11 cellular contexts compared by ENCODE assay signal in genomic region chr1:156524985-156525590, GRCh38. TPM values are rescaled to one million over a fixed set of nuclear protein-coding genes. Genes with fewer than 3 reads are reported as not detected.
A peak's percentile ranks its signal among the peaks of the same experiment; 100 is the strongest.
DNase-seq lines count a peak whose midpoint lies in the region; ATAC-seq and TF ChIP-seq lines count a peak whose summit lies in the region.
"Had no signal": no experiment of that assay in that cellular context is flagged by ENCODE, and none has a peak within 500 bp of the region (broad histone marks: within the 10 kb centered on the region; RNA-seq: fewer than 3 reads in every experiment).

No MANE protein-coding gene starts in this region.

- no peak overlapping the region for H3K27ac ChIP-seq in DND-41 (ENCODE audit: low read length)
- no peak overlapping the region for H3K27ac ChIP-seq in HEK293 (ENCODE audit: extremely low read depth, low read depth, low read length)
- no peak overlapping the region for H3K27ac ChIP-seq in prostate gland
- no peak overlapping the region for H3K27ac ChIP-seq in ascending aorta
- H3K27ac ChIP-seq: ovary, VCaP had no signal

- no peak for TF ChIP-seq CTCF in DND-41 (IDR thresholded peaks at IDR 0.05; ENCODE audit: borderline replicate concordance, extremely low read depth, low read length, poor library complexity, severe bottlenecking)
- TF ChIP-seq CTCF in HEK293 (tag by site-specific recombination; IDR thresholded peaks at IDR 0.05) = no peak
- no peak for TF ChIP-seq CTCF in natural killer cell (IDR thresholded peaks at IDR 0.05)
- TF ChIP-seq CTCF in prostate gland (IDR thresholded peaks at IDR 0.05) = no peak
- TF ChIP-seq CTCF in ascending aorta (IDR thresholded peaks at IDR 0.05) = no peak

- H3K27ac Mint-ChIP-seq in natural killer cell = peak overlapping the region; percentile 58 to 93

- H3K36me3 Mint-ChIP-seq in natural killer cell = no peaks in the 10 kb centered on the region

- no peak overlapping the region for H3K9ac ChIP-seq in DND-41 (ENCODE audit: low read depth, low read length)

- H3K9me3 Mint-ChIP-seq in natural killer cell = no peaks in the 10 kb centered on the region

- H3K27me3 Mint-ChIP-seq in natural killer cell (ENCODE audit: low read depth in 2 of 2) = peaks cover 0 to 2% of the 10 kb centered on the region in 2 donors

- no peak overlapping the region for H3K4me2 ChIP-seq in DND-41 (ENCODE audit: insufficient read depth, low read length)

- H4K20me1 ChIP-seq in DND-41 (ENCODE audit: insufficient read depth, low read length) = no peaks in the 10 kb centered on the region

- H3K4me1 Mint-ChIP-seq in natural killer cell = peaks cover 33% of the 10 kb centered on the region in 2 donors

- H3K4me3 ChIP-seq in DND-41 (ENCODE audit: low read depth in 1 of 2, low read length in 2 of 2) (no peak overlapping the region), HEK293 (ENCODE audit: low read depth, low read length) (no peak overlapping the region), prostate gland (no peak overlapping the region), ascending aorta (no peak overlapping the region)
- H3K4me3 ChIP-seq: ovary had no signal

- WGBS in prostate gland = 12% methylated on average over 6 of the region's 6 CpGs

- DNase-seq in DND-41 (no peak), UCSD-AML1 (lab: John Stamatoyannopoulos, UW; ENCODE audit: unreplicated experiment) (peak; percentile 42), natural killer cell (no peak), prostate gland (ENCODE audit: low spot score) (no peak), ascending aorta (ENCODE audit: low spot score in 2 of 2) (no peak)
- DNase-seq: aorta, ovary had no signal

- CTCF ChIA-PET in HEK293 (lab: Yijun Ruan, JAX) = interaction anchor here (0.6 to 1.6 kb wide), 5 partner anchors 45 to 76 kb away, joined by 3 to 6 read pairs (median 3); partner anchors contain the start of gene GPATCH4

- H3K79me2 ChIP-seq in DND-41 (ENCODE audit: insufficient read depth, low read length) = no peaks in the 10 kb centered on the region

- POLR2A ChIA-PET in HEK293 (lab: Yijun Ruan, JAX) = interaction anchor here (0.7 to 1.7 kb wide), 5 partner anchors 10 to 30 kb away, joined by 3 to 5 read pairs (median 3); partner anchors contain the start of gene MEF2D

- ATAC-seq in DND-41 (ENCODE audit: insufficient read depth, low read depth) = peak; percentile 31; the same call in 1 of the 3 replicates
- peak in 1 of 3 donors; percentile 8 for ATAC-seq in natural killer cell
- no peak for ATAC-seq in GM18517 (IDR thresholded peaks at IDR 0.05; ENCODE audit: unreplicated experiment)

- peak overlapping the region; percentile 63 for H3K4me3 Mint-ChIP-seq in natural killer cell

- H3K36me3 ChIP-seq in DND-41 (ENCODE audit: insufficient read depth, low read length) (peaks cover 35% of the 10 kb centered on the region), HEK293 (ENCODE audit: control insufficient read depth in 2 of 2, insufficient read depth in 1 of 2, low read length in 2 of 2) (peaks cover 8 to 52% of the 10 kb centered on the region in 2 experiments; a peak in 2 of 3 replicates), prostate gland (no peaks in the 10 kb centered on the region), ascending aorta (no peaks in the 10 kb centered on the region)
- H3K36me3 ChIP-seq: ovary had no signal

- H2AFZ ChIP-seq in DND-41 (ENCODE audit: low read depth, low read length) = no peak overlapping the region

- H3K4me1 ChIP-seq in DND-41 (ENCODE audit: insufficient read depth, low read length) (no peaks in the 10 kb centered on the region), HEK293 (ENCODE audit: control insufficient read depth, insufficient read depth, low read length) (no peaks in the 10 kb centered on the region), prostate gland (replicated peaks) (no peaks in the 10 kb centered on the region), ascending aorta (no peaks in the 10 kb centered on the region)

- H3K9me3 ChIP-seq in DND-41 (ENCODE audit: insufficient read depth, low read length, severe bottlenecking) (no peaks in the 10 kb centered on the region), HEK293 (ENCODE audit: control insufficient read depth, insufficient read depth, low read depth, low read length) (no peaks in the 10 kb centered on the region), prostate gland (no peaks in the 10 kb centered on the region), ascending aorta (no peaks in the 10 kb centered on the region)
- H3K9me3 ChIP-seq: ovary had no signal

- H3K27me3 ChIP-seq in DND-41 (ENCODE audit: insufficient read depth, low read length, poor library complexity) (no peaks in the 10 kb centered on the region), prostate gland (replicated peaks; ENCODE audit: insufficient read depth) (no peaks in the 10 kb centered on the region), ascending aorta (no peaks in the 10 kb centered on the region)
- H3K27me3 ChIP-seq: ovary had no signal

- TF ChIP-seq POLR2A in prostate gland (IDR thresholded peaks at IDR 0.05) = no peak

- intact Hi-C loops in natural killer cell (cut with micrococcal nuclease) (loop anchor here (1.0 kb wide), 2 partner anchors 25 to 45 kb away; partner anchors contain the start of gene MEF2D), prostate gland (cut with DNase I) (no loop called here), ascending aorta (cut with DNase I) (loop anchor here (5.0 kb wide), 1 partner anchor 37 kb away; no protein-coding TSS in a partner anchor)

TF ChIP-seq in HEK293, 187 proteins besides CTCF, POLR2A, EP300 and RAD21:
- TF ChIP-seq ZNF610 (tag by site-specific recombination; IDR thresholded peaks at IDR 0.05; ENCODE audit: borderline replicate concordance) = no peak
- TF ChIP-seq ZNF221 (tag by site-specific recombination; IDR thresholded peaks at IDR 0.05; ENCODE audit: borderline replicate concordance) = no peak
- no peak for TF ChIP-seq ZFHX2 (tag by site-specific recombination; conservative IDR thresholded peaks at IDR 0.05)
- TF ChIP-seq ZNF366 (tag by site-specific recombination; conservative IDR thresholded peaks at IDR 0.05) = 0 out of 2 replicates have a peak, but pooled peaks have one; percentile 10
- no peak for TF ChIP-seq ZNF404 (tag by site-specific recombination; IDR thresholded peaks at IDR 0.05)
- no peak for TF ChIP-seq ZNF133 (tag by site-specific recombination; IDR thresholded peaks at IDR 0.05)
- TF ChIP-seq, protein P1, sequence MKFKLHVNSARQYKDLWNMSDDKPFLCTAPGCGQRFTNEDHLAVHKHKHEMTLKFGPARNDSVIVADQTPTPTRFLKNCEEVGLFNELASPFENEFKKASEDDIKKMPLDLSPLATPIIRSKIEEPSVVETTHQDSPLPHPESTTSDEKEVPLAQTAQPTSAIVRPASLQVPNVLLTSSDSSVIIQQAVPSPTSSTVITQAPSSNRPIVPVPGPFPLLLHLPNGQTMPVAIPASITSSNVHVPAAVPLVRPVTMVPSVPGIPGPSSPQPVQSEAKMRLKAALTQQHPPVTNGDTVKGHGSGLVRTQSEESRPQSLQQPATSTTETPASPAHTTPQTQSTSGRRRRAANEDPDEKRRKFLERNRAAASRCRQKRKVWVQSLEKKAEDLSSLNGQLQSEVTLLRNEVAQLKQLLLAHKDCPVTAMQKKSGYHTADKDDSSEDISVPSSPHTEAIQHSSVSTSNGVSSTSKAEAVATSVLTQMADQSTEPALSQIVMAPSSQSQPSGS (tag by site-specific recombination; IDR thresholded peaks at IDR 0.05; ENCODE audit: low read depth) = no peak
- 0 out of 2 replicates have a peak, but pooled peaks have one; percentile 45 for TF ChIP-seq ZBTB17 (tag by site-specific recombination; IDR thresholded peaks at IDR 0.05)
- no peak for TF ChIP-seq ZNF488 (tag by site-specific recombination; IDR thresholded peaks at IDR 0.05)
- TF ChIP-seq GLIS1 (tag by site-specific recombination; IDR thresholded peaks at IDR 0.05) = peak; percentile 68

RNA-seq across cellular contexts. Expression of gene MEF2D, which starts 24.5 kb away (rescaled TPM):
- total RNA-seq in natural killer cell (100 to 1,000 TPM; 232 to 298 (median 284) TPM), prostate gland (100 to 1,000 TPM in 1 of 2 donors, 10 to 100 TPM in 1; 52.1 to 128 TPM), ascending aorta (106 TPM)

RNA-seq across cellular contexts. Expression of gene IQGAP3, which starts 47.3 kb away (rescaled TPM):
- total RNA-seq in natural killer cell = under 1 TPM; 0.08 to 0.21 (median 0.14) TPM
- total RNA-seq in prostate gland = 1 to 10 TPM; 1.5 to 3.0 TPM
- total RNA-seq in ascending aorta = not detected

RNA-seq across cellular contexts. Expression of gene TTC24, which starts 54.4 kb away (rescaled TPM):
- total RNA-seq in natural killer cell (1 to 10 TPM; 3.3 to 4.1 (median 4.0) TPM), prostate gland (not detected), ascending aorta (not detected)
- total RNA-seq: epithelial cell of proximal tubule had no signal
